In genomic region chr7:22726849-22727792, GRCh38 we compare ENCODE assay signal across 8 cellular contexts. TPM values are rescaled to one million over a fixed set of nuclear protein-coding genes. Genes with fewer than 3 reads are reported as not detected.
DNase-seq lines count a peak whose midpoint lies in the region; ATAC-seq lines count a peak whose summit lies in the region.

Gene IL6 (plus strand): TSS chr7:22727200. CDS start chr7:22727263, 63 bp downstream.

- intact Hi-C loops in activated CD4-positive, alpha-beta T cell treated with anti-CD3 and anti-CD28 coated beads for 36 hours (cut with DNase I, micrococcal nuclease) = loop anchor here (1.0 to 10.0 kb wide), 5 partner anchors 64 to 328 kb away; no protein-coding TSS in a partner anchor

- H3K27ac Mint-ChIP-seq in activated CD4-positive, alpha-beta T cell treated with anti-CD3 and anti-CD28 coated beads for 36 hours = peak within 1 kb of the TSS; percentile 61
- H3K27ac Mint-ChIP-seq in activated T-cell treated with anti-CD3 and anti-CD28 coated beads, Interleukin-2, amount 50 U/mL, for 72 hours = no peak within 1 kb of the TSS
- H3K27ac Mint-ChIP-seq in naive thymus-derived CD8-positive, alpha-beta T cell = peak within 1 kb of the TSS in 3 of 10 donors; percentile 32 to 78 (median 55)

- peak; percentile 12 for ATAC-seq in activated CD4-positive, alpha-beta T cell treated with anti-CD3 and anti-CD28 coated beads for 36 hours
- peak; percentile 29 to 46 for ATAC-seq in activated T-cell treated with anti-CD3 and anti-CD28 coated beads, Interleukin-2, amount 50 U/mL, for 72 hours (replicated peaks in 1 of 2)
- ATAC-seq in naive thymus-derived CD8-positive, alpha-beta T cell = peak; percentile 61 to 66

- H3K9me3 Mint-ChIP-seq in activated CD4-positive, alpha-beta T cell treated with anti-CD3 and anti-CD28 coated beads for 36 hours (ENCODE audit: low read depth) = no peaks in the 10 kb centered on the region
- no peaks in the 10 kb centered on the region for H3K9me3 Mint-ChIP-seq in activated T-cell treated with anti-CD3 and anti-CD28 coated beads, Interleukin-2, amount 50 U/mL, for 72 hours
- no peaks in the 10 kb centered on the region for H3K9me3 Mint-ChIP-seq in naive thymus-derived CD8-positive, alpha-beta T cell

- peak within 1 kb of the TSS; percentile 51 for H3K4me3 Mint-ChIP-seq in activated CD4-positive, alpha-beta T cell treated with anti-CD3 and anti-CD28 coated beads for 36 hours
- peak within 1 kb of the TSS; percentile 59 to 66 for H3K4me3 Mint-ChIP-seq in activated T-cell treated with anti-CD3 and anti-CD28 coated beads, Interleukin-2, amount 50 U/mL, for 72 hours
- H3K4me3 Mint-ChIP-seq in naive thymus-derived CD8-positive, alpha-beta T cell = peak within 1 kb of the TSS; percentile 67 to 83 (median 75)

- H3K4me1 Mint-ChIP-seq in activated CD4-positive, alpha-beta T cell treated with anti-CD3 and anti-CD28 coated beads for 36 hours = peaks cover 28% of the 10 kb centered on the region
- peaks cover 44% of the 10 kb centered on the region for H3K4me1 Mint-ChIP-seq in activated T-cell treated with anti-CD3 and anti-CD28 coated beads, Interleukin-2, amount 50 U/mL, for 72 hours (ENCODE audit: low read depth)
- peaks cover 7 to 62% (median 27%) of the 10 kb centered on the region in 4 donors for H3K4me1 Mint-ChIP-seq in naive thymus-derived CD8-positive, alpha-beta T cell

- CTCF ChIA-PET in activated CD4-positive, alpha-beta T cell treated with anti-CD3 and anti-CD28 coated beads for 36 hours (lab: Charles Lee) = interaction anchor here (0.6 to 8.8 kb wide), 32 partner anchors 9 to 598 kb away, joined by 3 to 311 read pairs (median 4); no protein-coding TSS in a partner anchor

- H3K36me3 Mint-ChIP-seq in activated CD4-positive, alpha-beta T cell treated with anti-CD3 and anti-CD28 coated beads for 36 hours (ENCODE audit: low read depth) = no peaks in the 10 kb centered on the region
- H3K36me3 Mint-ChIP-seq in activated T-cell treated with anti-CD3 and anti-CD28 coated beads, Interleukin-2, amount 50 U/mL, for 72 hours (ENCODE audit: insufficient read depth in 2 of 2) = no peaks in the 10 kb centered on the region
- no peaks in the 10 kb centered on the region for H3K36me3 Mint-ChIP-seq in naive thymus-derived CD8-positive, alpha-beta T cell

- DNase-seq in activated CD4-positive, alpha-beta T cell treated with anti-CD3 and anti-CD28 coated beads for 36 hours = peak; percentile 37
- no peak for DNase-seq in activated CD4-positive, alpha-beta T cell treated with anti-CD3 and anti-CD28 coated beads, Interleukin-2, amount 50 U/mL, for 4 hours
- DNase-seq in NCI-H2227 (lab: John Stamatoyannopoulos, UW; ENCODE audit: unreplicated experiment) (peak; percentile 56), fibroblast of the conjunctiva (ENCODE audit: low read depth) (peak; percentile 95), NCI-H1930 (lab: John Stamatoyannopoulos, UW) (no peak), T-helper 9 cell (no peak)
- DNase-seq in activated T-cell treated with anti-CD3 and anti-CD28 coated beads, Interleukin-2, amount 50 U/mL, for 72 hours = peak in 1 of 2 donors; percentile 18
- peak in 9 of 10 donors; percentile 3 to 35 (median 17) for DNase-seq in naive thymus-derived CD8-positive, alpha-beta T cell

- POLR2A ChIA-PET in activated CD4-positive, alpha-beta T cell treated with anti-CD3 and anti-CD28 coated beads for 36 hours (lab: Charles Lee) = interaction anchor here (0.5 to 1.0 kb wide), 4 partner anchors 8 to 163 kb away, joined by 3 to 4 read pairs (median 4); no protein-coding TSS in a partner anchor
- POLR2A ChIA-PET in naive thymus-derived CD8-positive, alpha-beta T cell (lab: Charles Lee) = no interaction called here

- H3K27me3 Mint-ChIP-seq in activated CD4-positive, alpha-beta T cell treated with anti-CD3 and anti-CD28 coated beads for 36 hours = peaks cover 31% of the 10 kb centered on the region
- H3K27me3 Mint-ChIP-seq in activated T-cell treated with anti-CD3 and anti-CD28 coated beads, Interleukin-2, amount 50 U/mL, for 72 hours (ENCODE audit: low read depth) = peaks cover 65% of the 10 kb centered on the region
- H3K27me3 Mint-ChIP-seq in naive thymus-derived CD8-positive, alpha-beta T cell = peaks cover 3 to 27% (median 10%) of the 10 kb centered on the region in 5 donors

RNA-seq across cellular contexts. Expression of gene IL6, which starts in this region (rescaled TPM):
- total RNA-seq in activated CD4-positive, alpha-beta T cell treated with anti-CD3 and anti-CD28 coated beads for 36 hours = 1 to 10 TPM; 1.6 to 4.5 TPM
- total RNA-seq in activated T-cell treated with anti-CD3 and anti-CD28 coated beads, Interleukin-2, amount 50 U/mL, for 72 hours = 1 to 10 TPM in 1 of 2 donors, under 1 TPM in 1; 0.46 to 2.4 TPM
- not detected for total RNA-seq in naive thymus-derived CD8-positive, alpha-beta T cell
- not detected for polyA plus RNA-seq in naive thymus-derived CD8-positive, alpha-beta T cell

Comparison
In these comparisons a context has a peak if more than half of its experiments do, and no peak if none do; other contexts are left out.
1. DNase-seq: peak in activated CD4-positive, alpha-beta T cell treated with anti-CD3 and anti-CD28 coated beads for 36 hours (single experiment), NCI-H2227 (single experiment) and fibroblast of the conjunctiva (single experiment); none in activated CD4-positive, alpha-beta T cell treated with anti-CD3 and anti-CD28 coated beads, Interleukin-2, amount 50 U/mL, for 4 hours (0 of 2), NCI-H1930 (0 of 2) and T-helper 9 cell (single experiment).
2. Peak in DNase-seq and ATAC-seq in naive thymus-derived CD8-positive, alpha-beta T cell; RNA of the gene not detected or under 1 TPM.
3. ATAC-seq: peak in every context shown above with its lines; median percentile 64 in naive thymus-derived CD8-positive, alpha-beta T cell; 38 in activated T-cell treated with anti-CD3 and anti-CD28 coated beads, Interleukin-2, amount 50 U/mL, for 72 hours; 12 in activated CD4-positive, alpha-beta T cell treated with anti-CD3 and anti-CD28 coated beads for 36 hours.
4. Peak in every context shown above with its lines, with median percentiles within 50 percentile points of each other: H3K4me3 Mint-ChIP-seq.